Comparison of ENCODE assay signal across 17 cellular contexts in the genomic region with DNA sequence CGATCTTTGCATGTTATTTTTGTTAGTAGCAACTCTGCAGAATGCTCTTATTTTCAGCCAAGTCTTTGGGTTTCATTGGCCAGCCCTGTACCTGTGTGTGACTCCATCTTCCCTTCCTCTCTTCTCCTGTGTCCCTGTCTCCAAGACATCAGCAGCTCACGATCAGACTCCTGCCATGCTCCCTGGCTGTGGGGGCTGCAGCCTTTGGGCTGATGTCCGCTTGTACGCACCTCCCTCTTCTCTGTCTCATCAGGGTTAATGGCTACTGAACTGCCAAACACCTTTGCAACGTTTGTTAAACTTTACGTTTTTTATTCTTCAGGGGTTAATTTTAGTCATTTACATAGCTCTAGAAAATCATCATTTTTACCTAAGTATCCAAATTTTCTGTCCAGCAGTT.
"Had no signal": no experiment of that assay in that cellular context is flagged by ENCODE, and none has a peak within 500 bp of the region (broad histone marks: within the 10 kb centered on the region; RNA-seq: fewer than 3 reads in every experiment).

No MANE protein-coding gene starts in this region.

- H3K27me3 ChIP-seq: foreskin keratinocyte, hepatocyte, upper lobe of left lung, uterus had no signal

- H3K4me3 ChIP-seq: coronary artery, hepatocyte, tibial artery, upper lobe of left lung, uterus had no signal

- H3K27me3 Mint-ChIP-seq: naive B cell; stimulated activated naive CD8-positive, alpha-beta T cell treated with anti-CD3 and anti-CD28 coated beads, Interleukin-15, Interleukin-2, amounts not matched to agents 100 ng/mL and 50 ng/mL, for 24 hours had no signal

- DNase-seq: effector CD4-positive, alpha-beta T cell; endodermal cell; erythroblast; foreskin keratinocyte; mesendoderm; naive B cell; nephron progenitor cell; stimulated activated CD4-positive, alpha-beta T cell treated with anti-CD3 and anti-CD28 coated beads, Interleukin-4, amount 100 ng/mL, for 1 hour had no signal

- H3K27ac ChIP-seq: coronary artery, foreskin keratinocyte, hepatocyte, tibial artery, upper lobe of left lung, uterus had no signal

- H3K36me3 ChIP-seq: tibial artery, upper lobe of left lung, uterus had no signal

- ATAC-seq: foreskin keratinocyte; left colon; right cardiac atrium; stimulated activated memory B cell treated with anti-CD40 and anti-IgM and Interleukin-4, amounts not matched to agents 10 μg/mL and 1 μg/mL and 100 μg/mL, for 72 hours had no signal

- H3K4me3 Mint-ChIP-seq: endodermal cell; naive B cell; nephron progenitor cell; stimulated activated memory B cell treated with anti-CD40 and anti-IgM and Interleukin-4, amounts not matched to agents 10 μg/mL and 1 μg/mL and 100 μg/mL, for 72 hours; stimulated activated naive CD8-positive, alpha-beta T cell treated with anti-CD3 and anti-CD28 coated beads, Interleukin-15, Interleukin-2, amounts not matched to agents 100 ng/mL and 50 ng/mL, for 24 hours had no signal

- H3K9me3 ChIP-seq: tibial artery, upper lobe of left lung, uterus had no signal

- H3K4me1 ChIP-seq: foreskin keratinocyte, tibial artery, upper lobe of left lung, uterus had no signal

- H3K36me3 Mint-ChIP-seq: naive B cell; stimulated activated memory B cell treated with anti-CD40 and anti-IgM and Interleukin-4, amounts not matched to agents 10 μg/mL and 1 μg/mL and 100 μg/mL, for 72 hours had no signal

- H3K9me3 Mint-ChIP-seq: endodermal cell; naive B cell; nephron progenitor cell; stimulated activated memory B cell treated with anti-CD40 and anti-IgM and Interleukin-4, amounts not matched to agents 10 μg/mL and 1 μg/mL and 100 μg/mL, for 72 hours; stimulated activated naive CD8-positive, alpha-beta T cell treated with anti-CD3 and anti-CD28 coated beads, Interleukin-15, Interleukin-2, amounts not matched to agents 100 ng/mL and 50 ng/mL, for 24 hours had no signal

- H3K4me1 Mint-ChIP-seq: naive B cell; stimulated activated memory B cell treated with anti-CD40 and anti-IgM and Interleukin-4, amounts not matched to agents 10 μg/mL and 1 μg/mL and 100 μg/mL, for 72 hours had no signal

- H3K27ac Mint-ChIP-seq: endodermal cell; nephron progenitor cell; stimulated activated memory B cell treated with anti-CD40 and anti-IgM and Interleukin-4, amounts not matched to agents 10 μg/mL and 1 μg/mL and 100 μg/mL, for 72 hours; stimulated activated naive CD8-positive, alpha-beta T cell treated with anti-CD3 and anti-CD28 coated beads, Interleukin-15, Interleukin-2, amounts not matched to agents 100 ng/mL and 50 ng/mL, for 24 hours had no signal
